16 cellular contexts compared by ENCODE assay signal in genomic region chr1:151352001-151352718, GRCh38. TPM values are rescaled to one million over a fixed set of nuclear protein-coding genes. Genes with fewer than 3 reads are reported as not detected.
DNase-seq lines count a peak whose midpoint lies in the region; ATAC-seq, FAIRE-seq and TF ChIP-seq lines count a peak whose summit lies in the region.
"Had no signal": no experiment of that assay in that cellular context is flagged by ENCODE, and none has a peak within 500 bp of the region (broad histone marks: within the 10 kb centered on the region; RNA-seq: fewer than 3 reads in every experiment).

No MANE protein-coding gene starts in this region.

- no peaks in the 10 kb centered on the region for H3K27me3 Mint-ChIP-seq in Calu3 (ENCODE audit: unreplicated experiment)

- peaks cover 11% of the 10 kb centered on the region for H3K4me1 Mint-ChIP-seq in Calu3 (ENCODE audit: low read depth, unreplicated experiment)

- H3K4me3 Mint-ChIP-seq in Calu3 (ENCODE audit: low read depth, unreplicated experiment) = no peak overlapping the region
- H3K4me3 Mint-ChIP-seq: activated CD4-positive, alpha-beta memory T cell treated with anti-CD3 and anti-CD28 coated beads, Interleukin-2, amount 10 ng/mL, durations not matched to agents 7 days and 5 days had no signal

- no peak overlapping the region for H3K4me3 ChIP-seq in MG63
- no peak overlapping the region for H3K4me3 ChIP-seq in fibroblast of villous mesenchyme (ENCODE audit: low read depth, low read length)
- H3K4me3 ChIP-seq in kidney (ENCODE audit: low read length in 2 of 2) = no peak overlapping the region
- H3K4me3 ChIP-seq: GM23248 had no signal

- H3K9ac ChIP-seq in kidney (ENCODE audit: low read length in 2 of 2) = no peak overlapping the region
- H3K9ac ChIP-seq: GM23248 had no signal

- peaks cover 26% of the 10 kb centered on the region for H3K9me3 ChIP-seq in MG63
- H3K9me3 ChIP-seq in kidney (ENCODE audit: control insufficient read depth in 1 of 2, low read length in 2 of 2) = no peaks in the 10 kb centered on the region

- no peak overlapping the region for H3K27ac Mint-ChIP-seq in Calu3 (ENCODE audit: unreplicated experiment)
- H3K27ac Mint-ChIP-seq: activated CD4-positive, alpha-beta memory T cell treated with anti-CD3 and anti-CD28 coated beads, Interleukin-2, amount 10 ng/mL, durations not matched to agents 7 days and 5 days had no signal

- CTCF ChIA-PET in Calu3 (lab: Charles Lee) = interaction anchor here (0.7 to 0.9 kb wide), 2 partner anchors 11 to 51 kb away, joined by 3 to 5 read pairs; no protein-coding TSS in a partner anchor

- H3K36me3 ChIP-seq in MG63 (no peaks in the 10 kb centered on the region), kidney (ENCODE audit: control insufficient read depth in 1 of 2, insufficient read depth in 2 of 2, low read length in 2 of 2) (no peaks in the 10 kb centered on the region)

- no peaks in the 10 kb centered on the region for H3K27me3 ChIP-seq in MG63

- H3K36me3 Mint-ChIP-seq in Calu3 (ENCODE audit: insufficient read depth, unreplicated experiment) = peaks cover 5% of the 10 kb centered on the region

- peaks cover 8% of the 10 kb centered on the region for H3K9me3 Mint-ChIP-seq in Calu3 (ENCODE audit: low read depth, unreplicated experiment)

- peak; percentile 39 for DNase-seq in A172 (ENCODE audit: low spot score)
- DNase-seq in MG63 = peak; percentile 54
- DNase-seq in astrocyte of the hippocampus (ENCODE audit: low read depth, low spot score) = peak; percentile 44
- peak; percentile 13 for DNase-seq in fibroblast of villous mesenchyme (ENCODE audit: low read depth)
- no peak for DNase-seq in NCI-H1694 (lab: John Stamatoyannopoulos, UW)
- no peak for DNase-seq in Calu3
- DNase-seq in Right ventricle myocardium superior = no peak
- no peak for DNase-seq in kidney
- DNase-seq: activated CD4-positive, alpha-beta memory T cell treated with anti-CD3 and anti-CD28 coated beads, Interleukin-2, amount 10 ng/mL, durations not matched to agents 7 days and 5 days; activated effector memory CD4-positive, alpha-beta T cell treated with Interleukin-2 at 50 U/mL for 16 hours; effector memory CD4-positive, alpha-beta T cell; GM23248; NCI-H1105 treated with DMSO at 0.1 percent for 48 hours; SHP77 treated with DMSO at 0.1 percent for 48 hours had no signal

- intact Hi-C loops in Calu3 (cut with micrococcal nuclease; ENCODE audit: unreplicated experiment) = no loop called here
- intact Hi-C loops in Right ventricle myocardium superior (cut with DNase I) = no loop called here
- intact Hi-C loops in kidney (cut with DNase I) = no loop called here

- FAIRE-seq in kidney (lab: Jason Lieb, UNC) = no peak
- FAIRE-seq: astrocyte, TTC549 had no signal

- ATAC-seq in Right ventricle myocardium superior (ENCODE audit: poor library complexity) = no peak

- no peak overlapping the region for H3K27ac ChIP-seq in kidney (ENCODE audit: low read depth in 2 of 2, low read length in 2 of 2)
- H3K27ac ChIP-seq: GM23248 had no signal

- H3K4me1 ChIP-seq in kidney (ENCODE audit: control insufficient read depth in 1 of 2, insufficient read depth in 1 of 2, low read depth in 1 of 2, low read length in 2 of 2) = peaks cover 3 to 4% of the 10 kb centered on the region in 2 donors

- no TSS peak for BruUV-seq in Calu3 (replicated peaks; lab: Mats Ljungman, UMichigan)

- TF ChIP-seq CTCF in fibroblast of villous mesenchyme (IDR thresholded peaks at IDR 0.05; ENCODE audit: insufficient read depth, low read depth, low read length) (no peak), Calu3 (IDR thresholded peaks at IDR 0.05; ENCODE audit: unreplicated experiment) (no peak), kidney (IDR thresholded peaks at IDR 0.05; ENCODE audit: borderline replicate concordance, extremely low read depth, insufficient read depth) (no peak)

RNA-seq across cellular contexts. Expression of gene RFX5, which starts 5.1 kb away (rescaled TPM):
- 73.0 and 104 TPM in 2 replicates for total RNA-seq in A172 (2014; rRNA removed; shearing (Covaris generic))
- 39.5 and 61.6 TPM in 2 replicates for total RNA-seq in MG63 (2014; rRNA removed; shearing (Covaris generic); ENCODE audit: low replicate concordance)
- 34.8 and 58.7 TPM in 2 replicates for total RNA-seq in fibroblast of villous mesenchyme
- 82.4 and 88.1 TPM in 2 replicates for total RNA-seq in Calu3 (2022)
- total RNA-seq in Right ventricle myocardium superior = 16.3 TPM
- total RNA-seq in kidney = 46.6 TPM
- 17.9 TPM for polyA plus RNA-seq in kidney (ENCODE audit: insufficient read depth, low read depth, low replicate concordance)

RNA-seq across cellular contexts. Expression of gene SELENBP1, which starts 20.3 kb away (rescaled TPM):
- 0.22 and 0.41 TPM in 2 replicates for total RNA-seq in A172 (2014; rRNA removed; shearing (Covaris generic))
- 6.0 and 10.2 TPM in 2 replicates for total RNA-seq in MG63 (2014; rRNA removed; shearing (Covaris generic); ENCODE audit: low replicate concordance)
- 23.3 and 27.7 TPM in 2 replicates for total RNA-seq in fibroblast of villous mesenchyme
- 7.8 and 9.8 TPM in 2 replicates for total RNA-seq in Calu3 (2022)
- total RNA-seq in Right ventricle myocardium superior = 119 TPM
- 50.0 TPM for total RNA-seq in kidney
- 161 TPM for polyA plus RNA-seq in kidney (ENCODE audit: insufficient read depth, low read depth, low replicate concordance)
- total RNA-seq: activated CD4-positive, alpha-beta memory T cell treated with anti-CD3 and anti-CD28 coated beads, Interleukin-2, amount 10 ng/mL, durations not matched to agents 7 days and 5 days had no signal

RNA-seq across cellular contexts. Expression of gene PI4KB, which starts 24.9 kb away (rescaled TPM):
- total RNA-seq in A172 (2014; rRNA removed; shearing (Covaris generic)) = 86.6 and 99.4 TPM in 2 replicates
- total RNA-seq in MG63 (2014; rRNA removed; shearing (Covaris generic); ENCODE audit: low replicate concordance) = 42.2 and 44.2 TPM in 2 replicates
- total RNA-seq in fibroblast of villous mesenchyme (61.2 and 85.5 TPM in 2 replicates), Calu3 (2022) (50.7 and 57.6 TPM in 2 replicates), Right ventricle myocardium superior (41.0 TPM), kidney (60.9 TPM)
- 43.5 TPM for polyA plus RNA-seq in kidney (ENCODE audit: insufficient read depth, low read depth, low replicate concordance)

RNA-seq across cellular contexts. Expression of gene PSMB4, which starts 47.2 kb away (rescaled TPM):
- total RNA-seq in A172 (2014; rRNA removed; shearing (Covaris generic)) = 1,122 and 1,186 TPM in 2 replicates
- 609 and 703 TPM in 2 replicates for total RNA-seq in MG63 (2014; rRNA removed; shearing (Covaris generic); ENCODE audit: low replicate concordance)
- 427 and 490 TPM in 2 replicates for total RNA-seq in fibroblast of villous mesenchyme
- total RNA-seq in Calu3 (2022) = 355 and 411 TPM in 2 replicates
- 177 TPM for total RNA-seq in Right ventricle myocardium superior
- total RNA-seq in kidney = 212 TPM
- 436 TPM for polyA plus RNA-seq in kidney (ENCODE audit: insufficient read depth, low read depth, low replicate concordance)

Comparison
In these comparisons a context has a peak if more than half of its experiments do, and no peak if none do; other contexts are left out.
1. DNase-seq: peak in A172 (single experiment), MG63 (single experiment), astrocyte of the hippocampus (single experiment) and fibroblast of villous mesenchyme (single experiment); none in NCI-H1694 (single experiment), Calu3 (single experiment), Right ventricle myocardium superior (single experiment) and kidney (single experiment).